1 cellular context compared by ENCODE assay signal in genomic region chr6:123768939-123769338, GRCh38.
TF ChIP-seq lines count a peak whose summit lies in the region.

No MANE protein-coding gene starts in this region.

TF ChIP-seq in WTC11, 78 proteins besides CTCF, POLR2A, EP300 and RAD21 (continued from another document):
- TF ChIP-seq FOXP4 (CRISPR knock-in tag; IDR thresholded peaks at IDR 0.05) (no peak), TEAD4 (CRISPR knock-in tag; IDR thresholded peaks at IDR 0.05) (no peak), ZBTB21 (CRISPR knock-in tag; IDR thresholded peaks at IDR 0.05; ENCODE audit: borderline replicate concordance) (no peak), PREB (CRISPR knock-in tag; IDR thresholded peaks at IDR 0.05; ENCODE audit: borderline replicate concordance) (no peak), ZNF281 (CRISPR knock-in tag; IDR thresholded peaks at IDR 0.05) (no peak), JUN (CRISPR knock-in tag; IDR thresholded peaks at IDR 0.05) (no peak), ZSCAN18 (CRISPR knock-in tag; IDR thresholded peaks at IDR 0.05) (no peak), E2F5 (CRISPR knock-in tag; IDR thresholded peaks at IDR 0.05) (no peak), ATF3 (CRISPR knock-in tag; conservative IDR thresholded peaks at IDR 0.05) (no peak), ETV6 (CRISPR knock-in tag; IDR thresholded peaks at IDR 0.05) (no peak), ZNF219 (CRISPR knock-in tag; IDR thresholded peaks at IDR 0.05; ENCODE audit: borderline replicate concordance) (no peak)
